In genomic region chr11:61712911-61713310, GRCh38 we compare ENCODE assay signal across 34 cellular contexts. TPM values are rescaled to one million over a fixed set of nuclear protein-coding genes. Genes with fewer than 3 reads are reported as not detected.
"Had no signal": no experiment of that assay in that cellular context is flagged by ENCODE, and none has a peak within 500 bp of the region (broad histone marks: within the 10 kb centered on the region; RNA-seq: fewer than 3 reads in every experiment).

No MANE protein-coding gene starts in this region.

- H3K4me1 ChIP-seq: foreskin keratinocyte had no signal

- H3K4me1 Mint-ChIP-seq: activated CD4-positive, alpha-beta T cell treated with anti-CD3 and anti-CD28 coated beads for 36 hours; activated CD4-positive, alpha-beta T cell treated with anti-CD3 and anti-CD28 coated beads, Interleukin-2, amount 10 ng/mL, durations not matched to agents 24 days and 14 days; activated CD8-positive, alpha-beta memory T cell treated with anti-CD3 and anti-CD28 coated beads, Interleukin-2, amount 10 ng/mL, durations not matched to agents 7 days and 5 days; activated naive CD4-positive, alpha-beta T cell treated with anti-CD3 and anti-CD28 coated beads, Interleukin-2, amount 50 U/mL, for 24 hours; activated naive CD8-positive, alpha-beta T cell treated with anti-CD3 and anti-CD28 coated beads for 36 hours; activated naive CD8-positive, alpha-beta T cell treated with anti-CD3 and anti-CD28 coated beads, Interleukin-2, amount 50 U/mL, for 24 hours; central memory CD8-positive, alpha-beta T cell had no signal

- H3K27ac Mint-ChIP-seq: activated CD4-positive, alpha-beta memory T cell treated with anti-CD3 and anti-CD28 coated beads for 36 hours; activated CD4-positive, alpha-beta T cell treated with anti-CD3 and anti-CD28 coated beads for 36 hours; activated CD4-positive, alpha-beta T cell treated with anti-CD3 and anti-CD28 coated beads, Interleukin-2, amount 10 ng/mL, durations not matched to agents 24 days and 14 days; activated CD8-positive, alpha-beta memory T cell treated with anti-CD3 and anti-CD28 coated beads, Interleukin-2, amount 10 ng/mL, durations not matched to agents 7 days and 5 days; activated CD8-positive, alpha-beta T cell treated with anti-CD3 and anti-CD28 coated beads, Interleukin-2, amount 10 ng/mL, durations not matched to agents 7 days and 5 days; activated naive CD4-positive, alpha-beta T cell treated with anti-CD3 and anti-CD28 coated beads for 36 hours; activated naive CD4-positive, alpha-beta T cell treated with anti-CD3 and anti-CD28 coated beads, Interleukin-2, amount 50 U/mL, for 24 hours; activated naive CD8-positive, alpha-beta T cell treated with anti-CD3 and anti-CD28 coated beads for 36 hours; activated naive CD8-positive, alpha-beta T cell treated with anti-CD3 and anti-CD28 coated beads, Interleukin-2, amount 50 U/mL, for 24 hours; activated T-helper 1 cell treated with anti-CD3 and anti-CD28 coated beads, Interleukin-12 subunit alpha, Interleukin-12 subunit beta, Interleukin-2, Interleukin-4 antibody, amounts not matched to agents 30 ng/mL and 10 ng/mL and 1 ng/mL, durations not matched to agents 14 hours and 24 hours and 36 hours; activated T-helper 2 cell treated with anti-CD3 and anti-CD28 coated beads, Interferon-gamma antibody, Interleukin-2, Interleukin-4, amounts not matched to agents 10 μg/mL and 5 μg/mL and 100 μg/mL, durations not matched to agents 14 hours and 24 hours and 36 hours; effector memory CD8-positive, alpha-beta T cell; T-helper 2 cell treated with Interferon-gamma antibody and Interleukin-4, amounts not matched to agents 5 μg/mL and 100 μg/mL, for 36 hours had no signal

- H3K4me3 ChIP-seq: ascending aorta, coronary artery, esophagus muscularis mucosa, gastrocnemius medialis had no signal

- H3K9me3 ChIP-seq: ascending aorta, esophagus muscularis mucosa, gastrocnemius medialis had no signal

- H3K27ac ChIP-seq: ascending aorta, brain microvascular endothelial cell, coronary artery, esophagus muscularis mucosa, foreskin keratinocyte, gastrocnemius medialis, WERI-Rb-1 had no signal

- H3K36me3 Mint-ChIP-seq: activated CD4-positive, alpha-beta memory T cell treated with anti-CD3 and anti-CD28 coated beads for 36 hours; activated CD8-positive, alpha-beta memory T cell treated with anti-CD3 and anti-CD28 coated beads, Interleukin-2, amount 10 ng/mL, durations not matched to agents 7 days and 5 days; activated naive CD4-positive, alpha-beta T cell treated with anti-CD3 and anti-CD28 coated beads, Interleukin-2, amount 50 U/mL, for 24 hours; activated naive CD8-positive, alpha-beta T cell treated with anti-CD3 and anti-CD28 coated beads for 36 hours had no signal

- H3K36me3 ChIP-seq: ascending aorta, brain microvascular endothelial cell, esophagus muscularis mucosa, gastrocnemius medialis, WERI-Rb-1 had no signal

- H3K27me3 Mint-ChIP-seq: activated CD4-positive, alpha-beta memory T cell treated with anti-CD3 and anti-CD28 coated beads for 36 hours; activated CD4-positive, alpha-beta T cell treated with anti-CD3 and anti-CD28 coated beads for 36 hours; activated naive CD4-positive, alpha-beta T cell treated with anti-CD3 and anti-CD28 coated beads, Interleukin-2, amount 50 U/mL, for 24 hours; activated naive CD8-positive, alpha-beta T cell treated with anti-CD3 and anti-CD28 coated beads for 36 hours; activated naive CD8-positive, alpha-beta T cell treated with anti-CD3 and anti-CD28 coated beads, Interleukin-2, amount 50 U/mL, for 24 hours; central memory CD8-positive, alpha-beta T cell; T-helper 17 cell had no signal

- ATAC-seq: activated CD4-positive, alpha-beta T cell treated with anti-CD3 and anti-CD28 coated beads for 36 hours; activated CD8-positive, alpha-beta memory T cell treated with anti-CD3 and anti-CD28 coated beads, Interleukin-2, amount 10 ng/mL, durations not matched to agents 7 days and 5 days; activated CD8-positive, alpha-beta T cell treated with anti-CD3 and anti-CD28 coated beads, Interleukin-2, amount 10 ng/mL, durations not matched to agents 7 days and 5 days; activated naive CD8-positive, alpha-beta T cell treated with anti-CD3 and anti-CD28 coated beads, Interleukin-2, amount 50 U/mL, for 24 hours; effector memory CD8-positive, alpha-beta T cell; foreskin keratinocyte; gastrocnemius medialis; T-helper 17 cell had no signal

- H3K4me3 Mint-ChIP-seq: activated CD4-positive, alpha-beta memory T cell treated with anti-CD3 and anti-CD28 coated beads for 36 hours; activated CD4-positive, alpha-beta T cell treated with anti-CD3 and anti-CD28 coated beads for 36 hours; activated CD4-positive, alpha-beta T cell treated with anti-CD3 and anti-CD28 coated beads, Interleukin-2, amount 10 ng/mL, durations not matched to agents 24 days and 14 days; activated CD8-positive, alpha-beta memory T cell treated with anti-CD3 and anti-CD28 coated beads, Interleukin-2, amount 10 ng/mL, durations not matched to agents 7 days and 5 days; activated CD8-positive, alpha-beta T cell treated with anti-CD3 and anti-CD28 coated beads, Interleukin-2, amount 10 ng/mL, durations not matched to agents 7 days and 5 days; activated naive CD4-positive, alpha-beta T cell treated with anti-CD3 and anti-CD28 coated beads for 36 hours; activated naive CD4-positive, alpha-beta T cell treated with anti-CD3 and anti-CD28 coated beads, Interleukin-2, amount 50 U/mL, for 24 hours; activated naive CD8-positive, alpha-beta T cell treated with anti-CD3 and anti-CD28 coated beads for 36 hours; activated naive CD8-positive, alpha-beta T cell treated with anti-CD3 and anti-CD28 coated beads, Interleukin-2, amount 50 U/mL, for 24 hours; activated T-helper 1 cell treated with anti-CD3 and anti-CD28 coated beads, Interleukin-12 subunit alpha, Interleukin-12 subunit beta, Interleukin-2, Interleukin-4 antibody, amounts not matched to agents 30 ng/mL and 10 ng/mL and 1 ng/mL, durations not matched to agents 14 hours and 24 hours and 36 hours; central memory CD8-positive, alpha-beta T cell; effector memory CD8-positive, alpha-beta T cell; T-helper 17 cell; T-helper 2 cell treated with Interferon-gamma antibody and Interleukin-4, amounts not matched to agents 5 μg/mL and 100 μg/mL, for 36 hours had no signal

- FAIRE-seq: bronchial epithelial cell had no signal

- H3K9me3 Mint-ChIP-seq: activated CD4-positive, alpha-beta memory T cell treated with anti-CD3 and anti-CD28 coated beads for 36 hours; activated CD4-positive, alpha-beta T cell treated with anti-CD3 and anti-CD28 coated beads, Interleukin-2, amount 10 ng/mL, durations not matched to agents 24 days and 14 days; activated naive CD4-positive, alpha-beta T cell treated with anti-CD3 and anti-CD28 coated beads for 36 hours; activated naive CD4-positive, alpha-beta T cell treated with anti-CD3 and anti-CD28 coated beads, Interleukin-2, amount 50 U/mL, for 24 hours; activated naive CD8-positive, alpha-beta T cell treated with anti-CD3 and anti-CD28 coated beads for 36 hours; activated naive CD8-positive, alpha-beta T cell treated with anti-CD3 and anti-CD28 coated beads, Interleukin-2, amount 50 U/mL, for 24 hours; activated T-helper 1 cell treated with anti-CD3 and anti-CD28 coated beads, Interleukin-12 subunit alpha, Interleukin-12 subunit beta, Interleukin-2, Interleukin-4 antibody, amounts not matched to agents 30 ng/mL and 10 ng/mL and 1 ng/mL, durations not matched to agents 14 hours and 24 hours and 36 hours; activated T-helper 2 cell treated with anti-CD3 and anti-CD28 coated beads, Interferon-gamma antibody, Interleukin-2, Interleukin-4, amounts not matched to agents 10 μg/mL and 5 μg/mL and 100 μg/mL, durations not matched to agents 14 hours and 24 hours and 36 hours; central memory CD8-positive, alpha-beta T cell; effector memory CD8-positive, alpha-beta T cell; T-helper 2 cell treated with Interferon-gamma antibody and Interleukin-4, amounts not matched to agents 5 μg/mL and 100 μg/mL, for 36 hours had no signal

- DNase-seq: activated CD4-positive, alpha-beta memory T cell treated with anti-CD3 and anti-CD28 coated beads for 36 hours; activated CD4-positive, alpha-beta T cell treated with anti-CD3 and anti-CD28 coated beads for 36 hours; activated CD4-positive, alpha-beta T cell treated with anti-CD3 and anti-CD28 coated beads, Interleukin-2, amount 10 ng/mL, durations not matched to agents 24 days and 14 days; activated CD4-positive, CD25-positive, alpha-beta regulatory T cell; activated CD4-positive, CD25-positive, alpha-beta regulatory T cell treated with anti-CD3 and anti-CD28 coated beads, Interleukin-2, amount 50 U/mL, for 72 hours; activated CD8-positive, alpha-beta memory T cell treated with anti-CD3 and anti-CD28 coated beads, Interleukin-2, amount 10 ng/mL, durations not matched to agents 7 days and 5 days; activated CD8-positive, alpha-beta memory T cell treated with anti-CD3 and anti-CD28 coated beads, Interleukin-2, amount 50 U/mL, for 4 hours; activated CD8-positive, alpha-beta T cell treated with anti-CD3 and anti-CD28 coated beads, Interleukin-2, amount 10 ng/mL, durations not matched to agents 7 days and 5 days; activated effector memory CD4-positive, alpha-beta T cell treated with anti-CD3 and anti-CD28 coated beads, Interleukin-2, amount 50 U/mL, for 16 hours; activated naive CD4-positive, alpha-beta T cell treated with anti-CD3 and anti-CD28 coated beads for 36 hours; activated naive CD8-positive, alpha-beta T cell treated with anti-CD3 and anti-CD28 coated beads for 36 hours; activated naive CD8-positive, alpha-beta T cell treated with anti-CD3 and anti-CD28 coated beads, Interleukin-2, amount 50 U/mL, for 24 hours; activated T-cell treated with anti-CD3 and anti-CD28 coated beads, Interleukin-2, amount 50 U/mL, for 1 hour; activated T-cell treated with anti-CD3 and anti-CD28 coated beads, Interleukin-2, amount 50 U/mL, for 48 hours; brain microvascular endothelial cell; dermis blood vessel endothelial cell; effector CD4-positive, alpha-beta T cell; effector memory CD8-positive, alpha-beta T cell; erythroblast; foreskin keratinocyte; gastrocnemius medialis; T-helper 1 cell; T-helper 17 cell; T1000; WERI-Rb-1 had no signal

- H3K27me3 ChIP-seq: ascending aorta, brain microvascular endothelial cell, esophagus muscularis mucosa, gastrocnemius medialis had no signal

RNA-seq across cellular contexts. Expression of gene DAGLA, which starts 32.7 kb away (rescaled TPM):
- total RNA-seq: activated CD8-positive, alpha-beta memory T cell treated with anti-CD3 and anti-CD28 coated beads, Interleukin-2, amount 10 ng/mL, durations not matched to agents 7 days and 5 days had no signal

RNA-seq across cellular contexts. Expression of gene MYRF, which starts 39.5 kb away (rescaled TPM):
- total RNA-seq: ascending aorta had no signal
